Comparison of ENCODE assay signal across 4 cellular contexts in the genomic region with DNA sequence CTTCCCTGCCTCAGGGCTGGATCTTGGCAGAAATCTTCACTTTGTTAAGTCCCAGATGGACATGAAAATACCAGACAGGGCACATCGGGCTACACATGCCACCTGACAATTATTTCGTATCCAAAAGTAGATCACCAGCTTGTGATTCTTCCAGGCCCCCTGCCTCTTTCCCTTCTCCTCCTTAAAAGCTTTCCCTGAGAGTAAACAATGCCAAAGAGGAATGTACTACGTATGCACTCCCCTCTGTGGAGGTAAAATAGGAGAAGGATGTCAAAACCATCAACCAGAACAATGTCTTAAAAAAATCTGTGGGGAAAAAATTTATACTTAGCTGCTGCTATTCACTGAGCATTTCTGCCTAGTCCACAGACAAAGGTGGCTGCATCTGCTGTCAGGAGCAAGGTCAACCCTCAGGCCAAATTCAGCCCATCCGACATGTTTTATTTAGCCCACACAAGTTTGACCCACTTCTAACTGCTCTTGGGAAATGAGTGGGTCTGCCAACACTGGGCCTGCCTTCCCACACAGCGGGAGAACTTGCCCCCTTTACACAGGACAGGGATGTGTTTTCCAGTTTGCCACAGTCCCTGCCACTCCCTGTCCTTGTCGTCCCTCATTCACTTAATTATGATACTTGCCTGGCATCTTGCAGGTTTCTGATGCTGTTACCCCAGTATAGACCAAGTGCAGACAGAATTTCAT.
DNase-seq lines count a peak whose midpoint lies in the region; ATAC-seq and TF ChIP-seq lines count a peak whose summit lies in the region.
"Not testable (repeated sequence)": the region's sequence is repeated elsewhere in the genome, so short reads cannot be mapped to it uniquely, and the experiment has no call there.

No MANE protein-coding gene starts in this region.

- not testable (repeated sequence) for H3K27me3 ChIP-seq in heart left ventricle; psoas muscle (ENCODE audit: insufficient read depth in 3 of 3, low read length in 2 of 3)

- not testable (repeated sequence) for TF ChIP-seq CTCF in WTC11 (IDR thresholded peaks at IDR 0.05); heart left ventricle (IDR thresholded peaks at IDR 0.05); psoas muscle (IDR thresholded peaks at IDR 0.05)

- not testable (repeated sequence) for H3K36me3 ChIP-seq in heart left ventricle; psoas muscle (ENCODE audit: insufficient read depth in 1 of 2, low read depth in 1 of 2)

- WGBS in heart left ventricle, 4 donors, result no CpG with 5 or more reads among the region's 6 CpGs
- WGBS in psoas muscle, 3 donors, result no CpG with 5 or more reads among the region's 6 CpGs

- POLR2A ChIA-PET in WTC11 (lab: Charles Lee), result not testable (repeated sequence)

- not testable (repeated sequence) for H3K27ac Mint-ChIP-seq in WTC11

- not testable (repeated sequence) for DNase-seq in WTC11 (ENCODE audit: low spot score); heart left ventricle; left cardiac atrium; psoas muscle

- not testable (repeated sequence) for H3K4me3 ChIP-seq in heart left ventricle, psoas muscle

- not testable (repeated sequence) for H3K27ac ChIP-seq in heart left ventricle, psoas muscle

- H3K36me3 Mint-ChIP-seq in WTC11, result not testable (repeated sequence)

- ATAC-seq in WTC11, result peak; percentile 65
- ATAC-seq in heart left ventricle, result peak; percentile 21 to 72 (median 51)
- peak; percentile 38 to 55 for ATAC-seq in left cardiac atrium
- peak; percentile 55 to 79 (median 70) for ATAC-seq in psoas muscle

- CTCF ChIA-PET in WTC11 (lab: Charles Lee), result not testable (repeated sequence)

- intact Hi-C loops in heart left ventricle (cut with DNase I); left cardiac atrium (cut with DNase I); psoas muscle (cut with DNase I): not testable (repeated sequence)

- not testable (repeated sequence) for H3K9me3 Mint-ChIP-seq in WTC11

- H3K4me1 Mint-ChIP-seq in WTC11, result not testable (repeated sequence)

- H3K4me1 ChIP-seq in heart left ventricle, psoas muscle: not testable (repeated sequence)

- not testable (repeated sequence) for H3K9me3 ChIP-seq in heart left ventricle, psoas muscle

- H3K27me3 Mint-ChIP-seq in WTC11 (ENCODE audit: low read depth), result not testable (repeated sequence)

- H3K4me3 Mint-ChIP-seq in WTC11, result not testable (repeated sequence)

- TF ChIP-seq POLR2A in heart left ventricle (IDR thresholded peaks at IDR 0.05), result not testable (repeated sequence)
